In the genomic region with DNA sequence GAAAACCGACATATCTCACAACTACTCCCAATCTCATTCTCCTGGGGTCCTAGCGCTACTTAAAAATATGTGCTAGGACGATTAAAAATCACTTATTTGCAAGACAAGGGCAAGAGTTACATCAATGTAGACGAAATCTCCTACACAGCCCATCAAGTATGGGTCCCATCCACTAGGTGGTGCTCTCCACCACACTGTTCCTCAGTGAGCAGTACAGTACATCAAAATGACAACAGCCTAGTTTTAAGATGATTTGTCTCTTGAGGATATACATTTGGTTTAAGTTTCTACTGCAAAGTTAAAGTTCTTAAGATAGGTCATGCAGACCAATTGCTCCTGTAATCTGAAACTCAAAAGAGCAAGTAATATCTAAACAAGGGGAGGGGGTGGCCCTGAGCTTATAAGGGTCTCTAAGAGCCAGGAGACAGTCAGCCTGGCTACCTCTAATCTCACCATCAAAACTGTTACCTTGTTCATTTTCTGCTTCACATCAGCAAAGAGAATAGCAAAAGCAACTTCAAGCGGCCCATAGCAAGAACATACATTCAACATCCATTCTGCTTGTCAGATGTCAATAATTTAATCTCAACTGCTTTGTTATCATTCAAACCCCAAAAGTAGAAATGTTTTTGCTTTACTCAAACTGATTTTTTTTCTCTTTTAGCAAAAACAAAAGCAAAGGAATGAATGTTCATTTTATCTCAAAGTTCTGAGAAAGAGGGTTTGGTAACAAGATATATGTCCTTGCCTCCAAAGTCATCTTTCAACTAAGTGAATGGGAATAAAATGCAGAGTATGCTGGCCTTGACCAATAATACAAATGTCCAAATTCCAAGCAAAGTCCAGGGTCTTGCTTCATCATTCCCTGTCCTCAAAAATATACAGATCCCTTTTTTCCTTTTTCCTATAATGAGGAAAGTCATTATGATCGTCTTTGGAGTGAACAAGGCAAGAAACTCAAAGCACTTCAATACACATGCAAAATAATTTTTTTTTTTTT, we compare ENCODE assay signal across 8 cellular contexts. TPM values are rescaled to one million over a fixed set of nuclear protein-coding genes. Genes with fewer than 3 reads are reported as not detected.
DNase-seq lines count a peak whose midpoint lies in the region; ATAC-seq and TF ChIP-seq lines count a peak whose summit lies in the region.

No MANE protein-coding gene starts in this region.

- H3K4me3 ChIP-seq in AG10803 (ENCODE audit: low read length), result no peak overlapping the region

- ATAC-seq in GM18511 (IDR thresholded peaks at IDR 0.05; ENCODE audit: unreplicated experiment) (peak; percentile 76), HG03025 (IDR thresholded peaks at IDR 0.05; ENCODE audit: low FRiP score, unreplicated experiment) (peak; percentile 54)

- peak; percentile 100 for TF ChIP-seq CTCF in AG10803 (conservative IDR thresholded peaks at IDR 0.05; ENCODE audit: low read length)

- DNase-seq in AG10803 (ENCODE audit: low read depth) (peak; percentile 79), NCI-H345 (lab: John Stamatoyannopoulos, UW) (peak; percentile 51), dermis blood vessel endothelial cell (peak; percentile 92), lung microvascular endothelial cell (ENCODE audit: low read depth in 2 of 2) (peak; percentile 87 to 88)
- DNase-seq in activated CD4-positive, alpha-beta T cell treated with anti-CD3 and anti-CD28 coated beads for 48 hours, result peak; percentile 82
- DNase-seq in stimulated activated CD8-positive, alpha-beta memory T cell treated with anti-CD3 and anti-CD28 coated beads, Interleukin-15, amount 100 ng/mL, for 4 hours (ENCODE audit: low read depth in 2 of 2), result peak; percentile 13 to 36

RNA-seq across cellular contexts. Expression of gene STX18, which starts 53.1 kb away (rescaled TPM):
- total RNA-seq in dermis blood vessel endothelial cell, result 21.3 and 23.5 TPM in 2 replicates
- 13.1 and 14.1 TPM in 2 replicates for total RNA-seq in lung microvascular endothelial cell

Comparison
In these comparisons a context has a peak if more than half of its experiments do, and no peak if none do; other contexts are left out.
1. DNase-seq: peak in every context shown above with its lines; median percentile 92 in dermis blood vessel endothelial cell; 88 in lung microvascular endothelial cell; 82 in activated CD4-positive, alpha-beta T cell treated with anti-CD3 and anti-CD28 coated beads for 48 hours; 79 in AG10803; 51 in NCI-H345; 24 in stimulated activated CD8-positive, alpha-beta memory T cell treated with anti-CD3 and anti-CD28 coated beads, Interleukin-15, amount 100 ng/mL, for 4 hours.